ENCODE assay signal across 23 cellular contexts in genomic region chr16:17373533-17373932, GRCh38.
"Had no signal": no experiment of that assay in that cellular context is flagged by ENCODE, and none has a peak within 500 bp of the region (broad histone marks: within the 10 kb centered on the region; RNA-seq: fewer than 3 reads in every experiment).

No MANE protein-coding gene starts in this region.

- H3K4me3 Mint-ChIP-seq: activated CD4-positive, alpha-beta T cell treated with anti-CD3 and anti-CD28 coated beads, Interleukin-2, amount 10 ng/mL, durations not matched to agents 24 days and 14 days; activated naive CD8-positive, alpha-beta T cell treated with anti-CD3 and anti-CD28 coated beads, Interleukin-2, amount 10 ng/mL, durations not matched to agents 7 days and 5 days; activated T-cell treated with anti-CD3 and anti-CD28 coated beads, Interleukin-2, amount 50 U/mL, for 72 hours; dendritic cell treated with granulocyte-macrophage colony-stimulating factor and Interleukin-4, amounts not matched to agents 40 ng/mL and 50 ng/mL, for 4 days; stimulated activated naive CD8-positive, alpha-beta T cell treated with anti-CD3 and anti-CD28 coated beads, Interleukin-15, amount 100 ng/mL, for 72 hours had no signal

- H3K27me3 Mint-ChIP-seq: activated CD4-positive, alpha-beta T cell treated with anti-CD3 and anti-CD28 coated beads, Interleukin-2, amount 10 ng/mL, durations not matched to agents 24 days and 14 days; activated naive CD8-positive, alpha-beta T cell treated with anti-CD3 and anti-CD28 coated beads, Interleukin-2, amount 10 ng/mL, durations not matched to agents 7 days and 5 days; dendritic cell treated with granulocyte-macrophage colony-stimulating factor and Interleukin-4, amounts not matched to agents 40 ng/mL and 50 ng/mL, for 4 days; stimulated activated naive CD8-positive, alpha-beta T cell treated with anti-CD3 and anti-CD28 coated beads, Interleukin-15, amount 100 ng/mL, for 72 hours had no signal

- H3K4me3 ChIP-seq: cardiac muscle cell, esophagus muscularis mucosa, gastroesophageal sphincter, heart right ventricle, pancreas, smooth muscle cell, suprapubic skin had no signal

- H3K36me3 ChIP-seq: cardiac muscle cell, esophagus muscularis mucosa, gastroesophageal sphincter, heart right ventricle, neutrophil, pancreas, suprapubic skin had no signal

- H3K27me3 ChIP-seq: cardiac muscle cell, esophagus muscularis mucosa, gastroesophageal sphincter, heart right ventricle, neutrophil, pancreas, suprapubic skin had no signal

- DNase-seq: activated CD4-positive, alpha-beta T cell treated with anti-CD3 and anti-CD28 coated beads, Interleukin-2, amount 10 ng/mL, durations not matched to agents 24 days and 14 days; activated gamma-delta T cell; activated naive CD8-positive, alpha-beta T cell treated with anti-CD3 and anti-CD28 coated beads, Interleukin-2, amount 10 ng/mL, durations not matched to agents 7 days and 5 days; activated T-cell treated with anti-CD3 and anti-CD28 coated beads, Interleukin-2, amount 50 U/mL, for 72 hours; amygdala; effector memory CD4-positive, alpha-beta T cell; heart right ventricle; immature natural killer cell; kidney glomerular epithelial cell; left ventricle myocardium superior; pancreas; stimulated activated naive CD8-positive, alpha-beta T cell treated with anti-CD3 and anti-CD28 coated beads, Interleukin-15, amount 100 ng/mL, for 72 hours; SW 1271; T-helper 9 cell; trophoblast cell had no signal

- ATAC-seq: activated T-cell treated with anti-CD3 and anti-CD28 coated beads, Interleukin-2, amount 50 U/mL, for 72 hours; gastroesophageal sphincter; heart right ventricle; left ventricle myocardium superior; pancreas; sciatic nerve; stimulated activated naive CD8-positive, alpha-beta T cell treated with anti-CD3 and anti-CD28 coated beads, Interleukin-15, amount 100 ng/mL, for 72 hours had no signal

- H3K27ac Mint-ChIP-seq: activated CD4-positive, alpha-beta T cell treated with anti-CD3 and anti-CD28 coated beads, Interleukin-2, amount 10 ng/mL, durations not matched to agents 24 days and 14 days; activated naive CD8-positive, alpha-beta T cell treated with anti-CD3 and anti-CD28 coated beads, Interleukin-2, amount 10 ng/mL, durations not matched to agents 7 days and 5 days; dendritic cell treated with granulocyte-macrophage colony-stimulating factor and Interleukin-4, amounts not matched to agents 40 ng/mL and 50 ng/mL, for 4 days; stimulated activated naive CD8-positive, alpha-beta T cell treated with anti-CD3 and anti-CD28 coated beads, Interleukin-15, amount 100 ng/mL, for 72 hours had no signal

- H3K9me3 Mint-ChIP-seq: activated naive CD8-positive, alpha-beta T cell treated with anti-CD3 and anti-CD28 coated beads, Interleukin-2, amount 10 ng/mL, durations not matched to agents 7 days and 5 days; activated T-cell treated with anti-CD3 and anti-CD28 coated beads, Interleukin-2, amount 50 U/mL, for 72 hours; dendritic cell treated with granulocyte-macrophage colony-stimulating factor and Interleukin-4, amounts not matched to agents 40 ng/mL and 50 ng/mL, for 4 days; immature natural killer cell; stimulated activated naive CD8-positive, alpha-beta T cell treated with anti-CD3 and anti-CD28 coated beads, Interleukin-15, amount 100 ng/mL, for 72 hours had no signal

- H3K27ac ChIP-seq: cardiac muscle cell, heart right ventricle, neutrophil, pancreas, suprapubic skin had no signal

- H3K9me3 ChIP-seq: esophagus muscularis mucosa, gastroesophageal sphincter, heart right ventricle, neutrophil, pancreas, suprapubic skin had no signal

- H3K36me3 Mint-ChIP-seq: immature natural killer cell had no signal
